In the genomic region with DNA sequence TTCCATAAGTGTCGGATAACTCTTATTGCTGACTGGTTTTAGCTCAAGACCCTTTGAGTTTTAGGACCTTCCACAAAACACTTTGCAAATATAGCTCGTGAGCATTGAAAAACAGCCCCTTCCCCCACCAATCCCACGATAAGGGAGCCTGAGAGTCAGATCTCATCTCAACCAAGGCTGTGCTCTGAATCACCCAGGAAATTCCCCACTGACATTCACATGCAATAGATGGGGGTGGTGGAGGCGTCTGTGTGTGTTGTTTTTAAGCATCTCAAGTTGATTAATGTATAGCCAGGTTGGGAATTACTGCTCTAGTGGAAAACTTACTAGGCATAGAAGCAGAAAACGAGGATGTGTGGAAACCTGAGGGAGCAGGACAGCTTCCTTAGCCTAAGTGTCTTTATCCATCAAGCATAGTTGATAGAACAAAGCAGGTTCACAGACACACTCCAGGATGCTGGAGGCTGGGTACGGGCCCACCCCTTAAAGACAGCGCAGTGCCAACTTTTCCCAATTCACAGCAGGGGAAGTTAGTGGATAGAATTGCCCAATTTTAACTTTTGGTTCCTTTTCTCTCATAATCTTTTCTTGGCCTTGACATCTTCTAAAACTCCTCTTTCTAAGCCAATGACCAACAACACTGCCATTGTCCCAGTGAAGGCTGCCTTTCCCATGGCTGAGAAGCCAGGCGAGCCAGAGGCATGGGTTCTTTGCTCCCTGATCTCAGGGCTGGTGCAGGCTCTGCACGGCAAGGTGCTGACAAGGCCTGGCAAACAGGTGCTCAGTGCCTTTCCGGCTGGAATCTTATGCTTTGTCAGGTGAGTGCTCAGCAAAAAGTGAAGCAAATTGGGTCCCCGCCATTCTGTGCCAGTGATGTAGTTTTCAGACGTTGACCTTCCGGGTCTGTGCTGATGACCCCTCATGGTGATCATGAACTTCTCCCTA, we compare ENCODE assay signal across 9 cellular contexts.
DNase-seq lines count a peak whose midpoint lies in the region; ATAC-seq lines count a peak whose summit lies in the region.
"Had no signal": no experiment of that assay in that cellular context is flagged by ENCODE, and none has a peak within 500 bp of the region (broad histone marks: within the 10 kb centered on the region; RNA-seq: fewer than 3 reads in every experiment).

No MANE protein-coding gene starts in this region.

- peak; percentile 73 for ATAC-seq in GM18870 (IDR thresholded peaks at IDR 0.05; ENCODE audit: unreplicated experiment)
- peak; percentile 68 for ATAC-seq in HG02981 (IDR thresholded peaks at IDR 0.05; ENCODE audit: unreplicated experiment)

- H3K27ac Mint-ChIP-seq in activated T-helper 2 cell treated with anti-CD3 and anti-CD28 coated beads, Interferon-gamma antibody, Interleukin-2, Interleukin-4, amounts not matched to agents 10 μg/mL and 5 μg/mL and 100 μg/mL, durations not matched to agents 14 hours and 24 hours and 36 hours, result peak overlapping the region; percentile 69

- no peak overlapping the region for H3K4me3 Mint-ChIP-seq in activated T-helper 2 cell treated with anti-CD3 and anti-CD28 coated beads, Interferon-gamma antibody, Interleukin-2, Interleukin-4, amounts not matched to agents 10 μg/mL and 5 μg/mL and 100 μg/mL, durations not matched to agents 14 hours and 24 hours and 36 hours (ENCODE audit: low read depth)

- no peaks in the 10 kb centered on the region for H3K27me3 Mint-ChIP-seq in activated T-helper 2 cell treated with anti-CD3 and anti-CD28 coated beads, Interferon-gamma antibody, Interleukin-2, Interleukin-4, amounts not matched to agents 10 μg/mL and 5 μg/mL and 100 μg/mL, durations not matched to agents 14 hours and 24 hours and 36 hours (ENCODE audit: low read depth)

- peaks cover 32% of the 10 kb centered on the region for H3K36me3 Mint-ChIP-seq in activated T-helper 2 cell treated with anti-CD3 and anti-CD28 coated beads, Interferon-gamma antibody, Interleukin-2, Interleukin-4, amounts not matched to agents 10 μg/mL and 5 μg/mL and 100 μg/mL, durations not matched to agents 14 hours and 24 hours and 36 hours (ENCODE audit: low read depth)

- peaks cover 29% of the 10 kb centered on the region for H3K4me1 Mint-ChIP-seq in activated T-helper 2 cell treated with anti-CD3 and anti-CD28 coated beads, Interferon-gamma antibody, Interleukin-2, Interleukin-4, amounts not matched to agents 10 μg/mL and 5 μg/mL and 100 μg/mL, durations not matched to agents 14 hours and 24 hours and 36 hours (ENCODE audit: low read depth)

- intact Hi-C loops in activated T-helper 2 cell treated with anti-CD3 and anti-CD28 coated beads, Interferon-gamma antibody, Interleukin-2, Interleukin-4, amounts not matched to agents 10 μg/mL and 5 μg/mL and 100 μg/mL, durations not matched to agents 14 hours and 24 hours and 36 hours (cut with micrococcal nuclease), result loop anchor here (1.0 to 2.0 kb wide), 2 partner anchors 7 to 18 kb away; no protein-coding TSS in a partner anchor

- peaks cover 37% of the 10 kb centered on the region for H3K9me3 Mint-ChIP-seq in activated T-helper 2 cell treated with anti-CD3 and anti-CD28 coated beads, Interferon-gamma antibody, Interleukin-2, Interleukin-4, amounts not matched to agents 10 μg/mL and 5 μg/mL and 100 μg/mL, durations not matched to agents 14 hours and 24 hours and 36 hours

- no peak for DNase-seq in activated T-helper 2 cell treated with anti-CD3 and anti-CD28 coated beads, Interferon-gamma antibody, Interleukin-2, Interleukin-4, amounts not matched to agents 10 μg/mL and 5 μg/mL and 100 μg/mL, durations not matched to agents 14 hours and 24 hours and 36 hours (ENCODE audit: low spot score)
- DNase-seq in stimulated activated CD4-positive, alpha-beta T cell treated with anti-CD3 and anti-CD28 coated beads, Interleukin-2, amount 100 ng/mL, for 4 hours (ENCODE audit: low read depth), result peak; percentile 55
- DNase-seq in Ammon's horn (ENCODE audit: low spot score), result no peak
- no peak for DNase-seq in NAMALWA (ENCODE audit: low spot score)
- no peak for DNase-seq in NCI-H526 (lab: John Stamatoyannopoulos, UW)
- no peak for DNase-seq in SIG-M5 (lab: John Stamatoyannopoulos, UW)
- DNase-seq: activated gamma-delta T cell had no signal
